31 cellular contexts compared by ENCODE assay signal in the genomic region with DNA sequence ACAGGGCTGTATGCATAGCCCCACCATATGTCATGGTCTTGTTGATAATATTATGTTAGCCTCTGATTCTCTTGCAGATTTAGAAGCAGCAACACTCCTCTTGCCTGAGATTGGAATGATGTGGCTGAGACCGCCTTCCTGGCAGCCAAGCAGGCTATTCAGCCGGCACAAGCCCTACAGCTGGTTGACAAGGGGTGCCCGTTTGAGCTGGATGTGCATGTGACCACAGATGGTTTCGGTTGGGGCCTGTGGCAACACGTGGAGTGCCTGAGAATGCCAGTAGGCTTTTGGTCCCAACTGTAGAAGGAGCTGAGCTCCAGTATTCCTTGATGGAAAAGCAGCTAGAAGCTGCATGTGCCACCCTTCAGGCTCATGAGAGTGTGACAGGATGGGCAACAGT.
"Had no signal": no experiment of that assay in that cellular context is flagged by ENCODE, and none has a peak within 500 bp of the region (broad histone marks: within the 10 kb centered on the region; RNA-seq: fewer than 3 reads in every experiment).

No MANE protein-coding gene starts in this region.

- H3K27me3 ChIP-seq: adrenal gland, body of pancreas, cardiac muscle cell, colonic mucosa, esophagus squamous epithelium, gastroesophageal sphincter, heart left ventricle had no signal

- H3K9me3 ChIP-seq: adrenal gland, body of pancreas, colonic mucosa, gastroesophageal sphincter had no signal

- DNase-seq: activated CD4-positive, alpha-beta memory T cell treated with anti-CD3 and anti-CD28 coated beads for 36 hours; activated CD4-positive, alpha-beta T cell treated with anti-CD3 and anti-CD28 coated beads for 36 hours; activated CD4-positive, alpha-beta T cell treated with anti-CD3 and anti-CD28 coated beads, Interleukin-2, amount 10 ng/mL, durations not matched to agents 24 days and 14 days; activated CD4-positive, CD25-positive, alpha-beta regulatory T cell; activated CD4-positive, CD25-positive, alpha-beta regulatory T cell treated with anti-CD3 and anti-CD28 coated beads, Interleukin-2, amount 50 U/mL, for 72 hours; activated CD8-positive, alpha-beta memory T cell treated with anti-CD3 and anti-CD28 coated beads, Interleukin-2, amount 10 ng/mL, durations not matched to agents 7 days and 5 days; activated CD8-positive, alpha-beta memory T cell treated with anti-CD3 and anti-CD28 coated beads, Interleukin-2, amount 50 U/mL, for 4 hours; activated CD8-positive, alpha-beta T cell treated with anti-CD3 and anti-CD28 coated beads, Interleukin-2, amount 10 ng/mL, durations not matched to agents 7 days and 5 days; activated effector memory CD4-positive, alpha-beta T cell treated with anti-CD3 and anti-CD28 coated beads, Interleukin-2, amount 50 U/mL, for 16 hours; activated naive CD4-positive, alpha-beta T cell treated with anti-CD3 and anti-CD28 coated beads for 36 hours; activated naive CD8-positive, alpha-beta T cell treated with anti-CD3 and anti-CD28 coated beads for 36 hours; activated naive CD8-positive, alpha-beta T cell treated with anti-CD3 and anti-CD28 coated beads, Interleukin-2, amount 50 U/mL, for 24 hours; activated T-cell treated with anti-CD3 and anti-CD28 coated beads, Interleukin-2, amount 50 U/mL, for 1 hour; activated T-cell treated with anti-CD3 and anti-CD28 coated beads, Interleukin-2, amount 50 U/mL, for 48 hours; adrenal gland; aorta; body of pancreas; central memory CD4-positive, alpha-beta T cell; cerebellar nuclear complex; colonic mucosa; effector CD4-positive, alpha-beta T cell; effector memory CD8-positive, alpha-beta T cell; erythroblast; esophagus squamous epithelium; foreskin melanocyte; heart left ventricle; T-cell; T1000; WERI-Rb-1 had no signal

- H3K36me3 ChIP-seq: adrenal gland, cardiac muscle cell, colonic mucosa, esophagus squamous epithelium, gastroesophageal sphincter, heart left ventricle, WERI-Rb-1 had no signal

- H3K4me3 ChIP-seq: adrenal gland, body of pancreas, cardiac muscle cell, colonic mucosa, esophagus squamous epithelium, gastroesophageal sphincter, heart left ventricle had no signal

- H3K27ac ChIP-seq: adrenal gland, body of pancreas, cardiac muscle cell, colonic mucosa, esophagus squamous epithelium, gastroesophageal sphincter, heart left ventricle, WERI-Rb-1 had no signal

- H3K4me1 ChIP-seq: adrenal gland, body of pancreas, colonic mucosa, esophagus squamous epithelium, gastroesophageal sphincter, heart left ventricle had no signal
